ENCODE assay signal across 20 cellular contexts in genomic region chr22:43044402-43044801, GRCh38.
"Had no signal": no experiment of that assay in that cellular context is flagged by ENCODE, and none has a peak within 500 bp of the region (broad histone marks: within the 10 kb centered on the region; RNA-seq: fewer than 3 reads in every experiment).

No MANE protein-coding gene starts in this region.

- H3K4me2 ChIP-seq: PC-9 had no signal

- H3K27ac ChIP-seq: brain microvascular endothelial cell, cardiac muscle cell, PC-9 had no signal

- H3K27me3 ChIP-seq: brain microvascular endothelial cell, cardiac muscle cell had no signal

- H3K36me3 ChIP-seq: brain microvascular endothelial cell, cardiac muscle cell had no signal

- H2AFZ ChIP-seq: PC-9 had no signal

- DNase-seq: activated CD4-positive, alpha-beta T cell treated with anti-CD3 and anti-CD28 coated beads for 4 hours; activated CD8-positive, alpha-beta memory T cell treated with anti-CD3 and anti-CD28 coated beads, Interleukin-2, amount 10 ng/mL, durations not matched to agents 7 days and 5 days; activated gamma-delta T cell; activated naive CD4-positive, alpha-beta T cell treated with anti-CD3 and anti-CD28 coated beads for 36 hours; activated naive CD8-positive, alpha-beta T cell treated with anti-CD3 and anti-CD28 coated beads for 36 hours; activated T-cell treated with anti-CD3 and anti-CD28 coated beads, Interleukin-2, amount 50 U/mL, for 4 hours; brain microvascular endothelial cell; Karpas-422; MM.1S; NCI-H1105; NCI-H1436; NCI-H1694 treated with DMSO at 0.1 percent for 48 hours; NCI-H2081 treated with DMSO at 0.1 percent for 48 hours; NCI-H2171; NCI-H226; NCI-H510A treated with DMSO at 0.1 percent for 48 hours; NCI-H69; PC-9; SHP77 treated with DMSO at 0.1 percent for 48 hours had no signal

- H3K4me3 ChIP-seq: cardiac muscle cell, PC-9 had no signal
